8 cellular contexts compared by ENCODE assay signal in genomic region chr5:87268126-87268969, GRCh38. TPM values are rescaled to one million over a fixed set of nuclear protein-coding genes. Genes with fewer than 3 reads are reported as not detected.
DNase-seq lines count a peak whose midpoint lies in the region; ATAC-seq and TF ChIP-seq lines count a peak whose summit lies in the region.

No MANE protein-coding gene starts in this region.

- H3K36me3 Mint-ChIP-seq in progenitor cell of endocrine pancreas (ENCODE audit: insufficient read depth) = peaks cover 2% of the 10 kb centered on the region

- peak overlapping the region; percentile 68 for H3K27ac ChIP-seq in urinary bladder (ENCODE audit: low read depth)

- no peak for TF ChIP-seq CTCF in progenitor cell of endocrine pancreas (IDR thresholded peaks at IDR 0.05; ENCODE audit: unreplicated experiment)

- peak overlapping the region; percentile 100 for H3K27ac Mint-ChIP-seq in progenitor cell of endocrine pancreas

- H3K4me1 ChIP-seq in urinary bladder (ENCODE audit: insufficient read depth) = peaks cover 2% of the 10 kb centered on the region

- peak; percentile 50 for DNase-seq in Daoy (ENCODE audit: low read depth)
- DNase-seq in HT1080 (ENCODE audit: low read depth) = peak; percentile 67
- DNase-seq in T follicular helper cell (ENCODE audit: low read depth) = peak; percentile 56
- peak in 54 of 56 donors; percentile 19 to 88 (median 71) for DNase-seq in amygdala (lab: John Stamatoyannopoulos, UW)
- DNase-seq in left ventricle myocardium superior = peak; percentile 79
- DNase-seq in progenitor cell of endocrine pancreas (ENCODE audit: low spot score, unreplicated experiment) = peak; percentile 54

- peaks cover 26% of the 10 kb centered on the region for H3K4me1 Mint-ChIP-seq in progenitor cell of endocrine pancreas (ENCODE audit: low read depth)

- H3K27me3 Mint-ChIP-seq in progenitor cell of endocrine pancreas = peaks cover 6% of the 10 kb centered on the region

- ATAC-seq in GM21390 (IDR thresholded peaks at IDR 0.05; ENCODE audit: unreplicated experiment) (peak; percentile 50), left ventricle myocardium superior (peak; percentile 82)

- intact Hi-C loops in left ventricle myocardium superior (cut with micrococcal nuclease) = no loop called here

- H3K9me3 Mint-ChIP-seq in progenitor cell of endocrine pancreas (ENCODE audit: low read depth) = no peaks in the 10 kb centered on the region

- H3K4me3 Mint-ChIP-seq in progenitor cell of endocrine pancreas (ENCODE audit: low read depth) = peak overlapping the region; percentile 100

- H3K36me3 ChIP-seq in urinary bladder (ENCODE audit: insufficient read depth) = no peaks in the 10 kb centered on the region

- under 1% methylated on average over 49 of the region's 49 CpGs for WGBS in urinary bladder

- H3K4me3 ChIP-seq in urinary bladder (ENCODE audit: low read depth, low read length) = peak overlapping the region; percentile 86

RNA-seq across cellular contexts. Expression of gene RASA1, which starts 0.7 kb away (rescaled TPM):
- total RNA-seq in Daoy (2014; rRNA removed; shearing (Covaris generic)) = 37.6 and 43.0 TPM in 2 replicates
- 65.9 and 79.3 TPM in 2 replicates for total RNA-seq in HT1080 (2014; rRNA removed; shearing (Covaris generic))
- 112 and 155 TPM in 2 replicates for polyA plus RNA-seq in HT1080 (2015; cell fraction: cytosol; rRNA removed)
- polyA plus RNA-seq in HT1080 (2015; cell fraction: nucleus; rRNA removed) = 271 and 284 TPM in 2 replicates
- 20.6 TPM for total RNA-seq in left ventricle myocardium superior
- 42.0 and 42.6 TPM in 2 replicates for total RNA-seq in progenitor cell of endocrine pancreas
- 54.8 TPM for total RNA-seq in urinary bladder
- polyA plus RNA-seq in urinary bladder = 21.0 TPM

Comparison
In these comparisons a context has a peak if more than half of its experiments do, and no peak if none do; other contexts are left out.
1. Peak in every context shown above with its lines: DNase-seq, ATAC-seq, H3K4me3 ChIP-seq and H3K27ac ChIP-seq.